In genomic region chr1:31587720-31588423, GRCh38 we compare ENCODE assay signal across 1 cellular context.
TF ChIP-seq lines count a peak whose summit lies in the region.

No MANE protein-coding gene starts in this region.

TF ChIP-seq in H1, 55 proteins besides CTCF, POLR2A, EP300 and RAD21 (continued from another document):
- peak; percentile 3 for TF ChIP-seq KDM4A (IDR thresholded peaks at IDR 0.05; ENCODE audit: low read depth, low read length, severe bottlenecking)
- no peak for TF ChIP-seq RBBP5 (IDR thresholded peaks at IDR 0.05; ENCODE audit: borderline replicate concordance, low read depth, low read length)
- no peak for TF ChIP-seq NRF1 (IDR thresholded peaks at IDR 0.05; ENCODE audit: low read depth, low read length)
- no peak for TF ChIP-seq NANOG (IDR thresholded peaks at IDR 0.05; ENCODE audit: insufficient read depth, low read depth, low read length, poor library complexity, severe bottlenecking)
- no peak for TF ChIP-seq TEAD4 (IDR thresholded peaks at IDR 0.05; ENCODE audit: low read depth, low read length)
- no peak for TF ChIP-seq USF2 (IDR thresholded peaks at IDR 0.05; ENCODE audit: low read length)
- TF ChIP-seq BACH1 (IDR thresholded peaks at IDR 0.05; ENCODE audit: low read length), result peak; percentile 28; the same call in 1 of the 2 replicates
- no peak for TF ChIP-seq RNF2 (IDR thresholded peaks at IDR 0.05; ENCODE audit: borderline replicate concordance, low read depth, low read length, missing control alignments, poor library complexity, severe bottlenecking)
- TF ChIP-seq MAFK (IDR thresholded peaks at IDR 0.05; ENCODE audit: low read depth, low read length), result peak; percentile 52; the same call in 1 of the 2 replicates
- no peak for TF ChIP-seq POLR2AphosphoS5 (IDR thresholded peaks at IDR 0.05; ENCODE audit: low read depth, low read length)
- TF ChIP-seq TAF7 (optimal IDR thresholded peaks at IDR 0.05; ENCODE audit: borderline replicate concordance, low read depth, low read length), result no peak
- no peak for TF ChIP-seq SUZ12 (IDR thresholded peaks at IDR 0.05; ENCODE audit: low read length)
- no peak for TF ChIP-seq CHD1 (IDR thresholded peaks at IDR 0.05; ENCODE audit: low read depth, low read length)
- TF ChIP-seq TCF12 (IDR thresholded peaks at IDR 0.05; ENCODE audit: low read depth, low read length), result no peak
- no peak for TF ChIP-seq JUN (IDR thresholded peaks at IDR 0.05; ENCODE audit: low read depth, low read length)
- TF ChIP-seq ASH2L (IDR thresholded peaks at IDR 0.05; ENCODE audit: low read length), result no peak
- no peak for TF ChIP-seq SAP30 (IDR thresholded peaks at IDR 0.05; ENCODE audit: insufficient read depth, insufficient replicate concordance, low read length)
- TF ChIP-seq SIRT6 (IDR thresholded peaks at IDR 0.05; ENCODE audit: low read length), result no peak
- TF ChIP-seq SIX5 (IDR thresholded peaks at IDR 0.05; ENCODE audit: low read depth, low read length), result no peak
- TF ChIP-seq CBX8 (IDR thresholded peaks at IDR 0.05; ENCODE audit: borderline replicate concordance, low read depth, low read length), result no peak
- TF ChIP-seq ZNF274 (IDR thresholded peaks at IDR 0.05; ENCODE audit: borderline replicate concordance, extremely low read depth, low read length), result no peak
- no peak for TF ChIP-seq TBP (IDR thresholded peaks at IDR 0.05; ENCODE audit: low read depth, low read length)
- peak; percentile 51; the same call in 1 of the 2 replicates for TF ChIP-seq JUND (IDR thresholded peaks at IDR 0.05; ENCODE audit: low read length)
- peak; percentile 66 for TF ChIP-seq CREB1 (IDR thresholded peaks at IDR 0.05)
- no peak for TF ChIP-seq CBX5 (IDR thresholded peaks at IDR 0.05; ENCODE audit: low read depth, low read length)
- no peak for TF ChIP-seq RFX5 (IDR thresholded peaks at IDR 0.05; ENCODE audit: borderline replicate concordance, low read depth, low read length)
- peak; percentile 94 for TF ChIP-seq CTBP2 (IDR thresholded peaks at IDR 0.05; ENCODE audit: borderline replicate concordance, insufficient read depth, insufficient read length, low read length)
- no peak for TF ChIP-seq ATF3 (IDR thresholded peaks at IDR 0.05; ENCODE audit: insufficient read depth, low read depth, low read length)
- TF ChIP-seq TAF1 (IDR thresholded peaks at IDR 0.05; ENCODE audit: low read depth, low read length), result no peak
- TF ChIP-seq PHF8 (conservative IDR thresholded peaks at IDR 0.05; ENCODE audit: low read depth, low read length), result no peak
- no peak for TF ChIP-seq KDM1A (IDR thresholded peaks at IDR 0.05; ENCODE audit: borderline replicate concordance, low read length)
- TF ChIP-seq MAX (IDR thresholded peaks at IDR 0.05), result no peak; the same call in 1 of the 2 replicates
- TF ChIP-seq EGR1 (IDR thresholded peaks at IDR 0.05; ENCODE audit: borderline replicate concordance, low read depth, low read length), result no peak
- no peak for TF ChIP-seq SP1 (IDR thresholded peaks at IDR 0.05; ENCODE audit: low read depth, low read length)
- no peak for TF ChIP-seq CEBPB (IDR thresholded peaks at IDR 0.05; ENCODE audit: low read depth, low read length)
- TF ChIP-seq BRCA1 (IDR thresholded peaks at IDR 0.05; ENCODE audit: low read depth, low read length), result no peak
- no peak for TF ChIP-seq HDAC6 (IDR thresholded peaks at IDR 0.05; ENCODE audit: low read depth, low read length)
- no peak for TF ChIP-seq RXRA (IDR thresholded peaks at IDR 0.05; ENCODE audit: insufficient read depth, low read depth, low read length)
- no peak for TF ChIP-seq CHD7 (IDR thresholded peaks at IDR 0.05; ENCODE audit: insufficient replicate concordance, low read length)
- TF ChIP-seq SIN3A (conservative IDR thresholded peaks at IDR 0.05 in 1 of 2, IDR thresholded peaks at IDR 0.05 in 1 of 2; ENCODE audit: low read depth in 1 of 2, low read length in 2 of 2), result no peak; a peak in 1 of 4 replicates
- no peak for TF ChIP-seq CHD2 (IDR thresholded peaks at IDR 0.05; ENCODE audit: low read length)
- no peak for TF ChIP-seq GTF2F1 (IDR thresholded peaks at IDR 0.05; ENCODE audit: borderline replicate concordance, low read depth, low read length)
- TF ChIP-seq EZH2 (IDR thresholded peaks at IDR 0.05; ENCODE audit: low read depth, low read length, severe bottlenecking), result no peak
- TF ChIP-seq E2F6 (IDR thresholded peaks at IDR 0.05), result no peak
- TF ChIP-seq HDAC2 (IDR thresholded peaks at IDR 0.05; ENCODE audit: borderline replicate concordance in 1 of 2, low read depth in 2 of 2, low read length in 2 of 2), result peak in 1 of 2 experiments; percentile 61; a peak in 1 of 4 replicates
- TF ChIP-seq FOSL1 (IDR thresholded peaks at IDR 0.05; ENCODE audit: insufficient read depth, low read depth, low read length), result no peak
- TF ChIP-seq SP4 (IDR thresholded peaks at IDR 0.05; ENCODE audit: low read length), result no peak
- TF ChIP-seq KDM5A (IDR thresholded peaks at IDR 0.05; ENCODE audit: low read length), result no peak
- 0 out of 2 replicates have a peak, but pooled peaks have one; percentile 66 for TF ChIP-seq YY1 (IDR thresholded peaks at IDR 0.05; ENCODE audit: low read depth, low read length)
- TF ChIP-seq ATF2 (IDR thresholded peaks at IDR 0.05; ENCODE audit: low read length), result no peak
